In genomic region chr7:137996871-137997270, GRCh38 we compare ENCODE assay signal across 15 cellular contexts. TPM values are rescaled to one million over a fixed set of nuclear protein-coding genes. Genes with fewer than 3 reads are reported as not detected.
DNase-seq lines count a peak whose midpoint lies in the region; ATAC-seq, FAIRE-seq and TF ChIP-seq lines count a peak whose summit lies in the region.
"Had no signal": no experiment of that assay in that cellular context is flagged by ENCODE, and none has a peak within 500 bp of the region (broad histone marks: within the 10 kb centered on the region; RNA-seq: fewer than 3 reads in every experiment).

No MANE protein-coding gene starts in this region.

- CTCF ChIA-PET in SK-N-SH (lab: Yijun Ruan, JAX), result interaction anchor here (1.2 to 22.5 kb wide), 3 partner anchors 12 to 145 kb away, joined by 3 to 642 read pairs (median 3); no protein-coding TSS in a partner anchor

- intact Hi-C loops in stomach (cut with DNase I; ENCODE audit: low total_unique reads), result loop anchor here (5.0 kb wide), 1 partner anchor 80 kb away; no protein-coding TSS in a partner anchor

- H3K27me3 ChIP-seq in SK-N-SH (ENCODE audit: insufficient read depth) (no peaks in the 10 kb centered on the region), fibroblast of lung (ENCODE audit: control insufficient read depth, insufficient read depth, low read length) (no peaks in the 10 kb centered on the region), stomach (no peaks in the 10 kb centered on the region), MG63 (no peaks in the 10 kb centered on the region)

- H3K9me3 ChIP-seq in SK-N-SH (no peaks in the 10 kb centered on the region), fibroblast of lung (ENCODE audit: control insufficient read depth, insufficient read depth, low read depth, low read length) (no peaks in the 10 kb centered on the region), stomach (no peaks in the 10 kb centered on the region), MG63 (no peaks in the 10 kb centered on the region)

- no peak for ATAC-seq in HG02642 (IDR thresholded peaks at IDR 0.05; ENCODE audit: poor library complexity, unreplicated experiment)
- ATAC-seq in GM18909 (IDR thresholded peaks at IDR 0.05; ENCODE audit: poor library complexity, unreplicated experiment), result no peak
- ATAC-seq: activated CD4-positive, alpha-beta T cell treated with anti-CD3 and anti-CD28 coated beads for 36 hours; activated T-cell treated with anti-CD3 and anti-CD28 coated beads, Interleukin-2, amount 50 U/mL, for 4 hours; stimulated activated memory B cell treated with anti-CD40 and anti-IgM and Interleukin-4, amounts not matched to agents 10 μg/mL and 1 μg/mL and 100 μg/mL, for 72 hours had no signal

- no peaks in the 10 kb centered on the region for H3K9me2 ChIP-seq in SK-N-SH

- H3K4me3 ChIP-seq in SK-N-SH (ENCODE audit: low read depth in 2 of 2, low read length in 1 of 2) (peak overlapping the region; percentile 6 to 16; a peak in 3 of 4 replicates), fibroblast of lung (replicated peaks in 1 of 4; ENCODE audit: control extremely low read depth in 1 of 4, insufficient read depth in 1 of 4, low read depth in 3 of 4, low read length in 4 of 4) (peak overlapping the region in 1 of 4 experiments; percentile 17), stomach (no peak overlapping the region), MG63 (no peak overlapping the region)
- H3K4me3 ChIP-seq: lung had no signal

- TF ChIP-seq POLR2A in GM12891 (IDR thresholded peaks at IDR 0.05; ENCODE audit: low read depth, low read length), result no peak
- TF ChIP-seq POLR2A in stomach (IDR thresholded peaks at IDR 0.05), result no peak

- WGBS in SK-N-SH (ENCODE audit: low lambda C conversion rate), result 56% methylated on average over 3 of the region's 3 CpGs
- 49 to 75% (median 58%) methylated on average over 3 of the region's 3 CpGs for WGBS in stomach, 5 donors

- POLR2A ChIA-PET in SK-N-SH (lab: Yijun Ruan, JAX), result no interaction called here

- TF ChIP-seq EP300 in SK-N-SH (IDR thresholded peaks at IDR 0.05; ENCODE audit: borderline replicate concordance in 1 of 2, low read depth in 1 of 2, low read length in 1 of 2) (peak in 1 of 2 experiments; percentile 9; a peak in 1 of 4 replicates), stomach (IDR thresholded peaks at IDR 0.05) (no peak)

- H3K36me3 ChIP-seq in SK-N-SH (replicated peaks in 1 of 2; ENCODE audit: control insufficient read depth in 1 of 2, insufficient read depth in 2 of 2, low read length in 1 of 2) (no peaks in the 10 kb centered on the region), fibroblast of lung (ENCODE audit: control insufficient read depth, insufficient read depth, low read length) (no peaks in the 10 kb centered on the region), stomach (no peaks in the 10 kb centered on the region), MG63 (peaks cover 16% of the 10 kb centered on the region)

- H3K9ac ChIP-seq in SK-N-SH, result no peak overlapping the region
- H3K9ac ChIP-seq in fibroblast of lung (ENCODE audit: insufficient read depth, low read length), result no peak overlapping the region

- H3F3A ChIP-seq in SK-N-SH (replicated peaks; ENCODE audit: insufficient read depth), result peaks cover 36% of the 10 kb centered on the region

- H2AFZ ChIP-seq in SK-N-SH (ENCODE audit: low read depth) (no peak overlapping the region), fibroblast of lung (ENCODE audit: low read length) (no peak overlapping the region)

- peak overlapping the region; percentile 53 for H3K4me2 ChIP-seq in SK-N-SH
- peak overlapping the region; percentile 48 for H3K4me2 ChIP-seq in fibroblast of lung (ENCODE audit: extremely low read depth, insufficient read depth, low read length)

- TF ChIP-seq CTCF in SK-N-SH (IDR thresholded peaks at IDR 0.05) (no peak), fibroblast of lung (conservative IDR thresholded peaks at IDR 0.05 in 1 of 2, IDR thresholded peaks at IDR 0.05 in 1 of 2; ENCODE audit: low read depth in 1 of 2, low read length in 2 of 2) (no peak), stomach (IDR thresholded peaks at IDR 0.05) (no peak)

- FAIRE-seq in GM12891 (lab: Jason Lieb, UNC), result no peak
- FAIRE-seq: endometrium had no signal

- DNase-seq in GM12891 (ENCODE audit: insufficient read length, low spot score), result no peak
- DNase-seq in SK-N-SH, result no peak
- DNase-seq in fibroblast of lung (ENCODE audit: low read depth in 2 of 2), result no peak
- no peak for DNase-seq in stomach
- no peak for DNase-seq in MG63
- DNase-seq: activated CD4-positive, alpha-beta T cell treated with anti-CD3 and anti-CD28 coated beads for 36 hours; activated T-cell treated with anti-CD3 and anti-CD28 coated beads, Interleukin-2, amount 50 U/mL, for 4 hours; NCI-H2081; stimulated activated CD4-positive, alpha-beta T cell treated with anti-CD3 and anti-CD28 coated beads, Interleukin-2, amount 100 ng/mL, for 48 hours; SW 1271 had no signal

- peaks cover 22 to 63% of the 10 kb centered on the region in 2 experiments for H3K4me1 ChIP-seq in SK-N-SH (ENCODE audit: control insufficient read depth in 1 of 2, insufficient read depth in 2 of 2, low read depth in 1 of 2, low read length in 1 of 2)
- peaks cover 17% of the 10 kb centered on the region for H3K4me1 ChIP-seq in fibroblast of lung (ENCODE audit: control insufficient read depth, extremely low read depth, insufficient read depth, low read length)
- H3K4me1 ChIP-seq in stomach, result peaks cover 51 to 85% (median 73%) of the 10 kb centered on the region in 4 donors

- H4K20me1 ChIP-seq in SK-N-SH (ENCODE audit: insufficient read depth) (no peaks in the 10 kb centered on the region; the same call in 1 of the 2 replicates), fibroblast of lung (ENCODE audit: control insufficient read depth, extremely low read depth, insufficient read depth, low read length) (no peaks in the 10 kb centered on the region)

- H3K79me2 ChIP-seq in SK-N-SH (ENCODE audit: insufficient read depth), result peaks cover 100% of the 10 kb centered on the region
- H3K79me2 ChIP-seq in fibroblast of lung (ENCODE audit: control insufficient read depth, insufficient read depth, low read length), result peaks cover 84% of the 10 kb centered on the region

- H3K27ac ChIP-seq in SK-N-SH (ENCODE audit: low read depth in 2 of 2, low read length in 1 of 2) (peak overlapping the region; percentile 52 to 89), fibroblast of lung (ENCODE audit: insufficient read depth, low read length) (peak overlapping the region; percentile 43), stomach (peak overlapping the region in 4 of 5 donors; percentile 35 to 97 (median 70))

- TF ChIP-seq RAD21 in SK-N-SH (IDR thresholded peaks at IDR 0.05; ENCODE audit: low read length), result no peak

TF ChIP-seq in GM12891, 5 proteins besides CTCF, POLR2A, EP300 and RAD21:
- TF ChIP-seq PAX5 (IDR thresholded peaks at IDR 0.05; ENCODE audit: insufficient read depth, low read length, severe bottlenecking) (no peak), POU2F2 (IDR thresholded peaks at IDR 0.05; ENCODE audit: low read depth, low read length) (no peak), SPI1 (IDR thresholded peaks at IDR 0.05; ENCODE audit: low read depth, low read length) (peak; percentile 52; the same call in 1 of the 2 replicates)

TF ChIP-seq in SK-N-SH, 30 proteins besides CTCF, POLR2A, EP300 and RAD21:
- TF ChIP-seq, protein P1, sequence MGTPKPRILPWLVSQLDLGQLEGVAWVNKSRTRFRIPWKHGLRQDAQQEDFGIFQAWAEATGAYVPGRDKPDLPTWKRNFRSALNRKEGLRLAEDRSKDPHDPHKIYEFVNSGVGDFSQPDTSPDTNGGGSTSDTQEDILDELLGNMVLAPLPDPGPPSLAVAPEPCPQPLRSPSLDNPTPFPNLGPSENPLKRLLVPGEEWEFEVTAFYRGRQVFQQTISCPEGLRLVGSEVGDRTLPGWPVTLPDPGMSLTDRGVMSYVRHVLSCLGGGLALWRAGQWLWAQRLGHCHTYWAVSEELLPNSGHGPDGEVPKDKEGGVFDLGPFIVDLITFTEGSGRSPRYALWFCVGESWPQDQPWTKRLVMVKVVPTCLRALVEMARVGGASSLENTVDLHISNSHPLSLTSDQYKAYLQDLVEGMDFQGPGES (IDR thresholded peaks at IDR 0.05; ENCODE audit: low read depth, low read length), result no peak
- no peak for TF ChIP-seq JUND (IDR thresholded peaks at IDR 0.05)
- TF ChIP-seq SMC3 (IDR thresholded peaks at IDR 0.05; ENCODE audit: low read depth, low read length), result no peak
- TF ChIP-seq GABPA (IDR thresholded peaks at IDR 0.05; ENCODE audit: low read depth), result no peak
- TF ChIP-seq MAX (IDR thresholded peaks at IDR 0.05; ENCODE audit: low read depth), result no peak

RNA-seq across cellular contexts. Expression of gene CREB3L2, which starts 5.0 kb away (rescaled TPM):
- 10.9 TPM for polyA plus RNA-seq in GM12891 (2012; ENCODE audit: low read depth, missing spikeins)
- polyA plus RNA-seq in SK-N-SH (2012; rRNA removed) (22.9 and 23.5 TPM in 2 replicates), fibroblast of lung (57.9 and 63.7 TPM in 2 replicates), stomach (1 to 10 TPM; 5.8 to 8.6 (median 6.6) TPM)
- 22.5 and 24.7 TPM in 2 replicates for polyA plus RNA-seq in SK-N-SH (2012; cell fraction: cytosol; rRNA removed)
- 14.7 and 18.0 TPM in 2 replicates for polyA plus RNA-seq in SK-N-SH (2012; cell fraction: nucleus; rRNA removed)
- total RNA-seq in fibroblast of lung (12.6 and 39.3 TPM in 2 replicates), stomach (100 to 1,000 TPM in 1 of 5 donors, 10 to 100 TPM in 4; 22.6 to 258 (median 38.8) TPM)
- 37.1 and 49.5 TPM in 2 replicates for polyA plus RNA-seq in fibroblast of lung (2012)
- 96.9 and 155 TPM in 2 replicates for polyA minus RNA-seq in fibroblast of lung (ENCODE audit: low replicate concordance)
- total RNA-seq in MG63 (2014; rRNA removed; shearing (Covaris generic); ENCODE audit: low replicate concordance), result 5.0 and 6.0 TPM in 2 replicates

Comparison
In these comparisons a context has a peak if more than half of its experiments do, and no peak if none do; other contexts are left out.
1. H3K4me3 ChIP-seq: peak in SK-N-SH (2 of 2); none in stomach (0 of 4) and MG63 (single experiment).
2. Peak in every context shown above with its lines, with median percentiles within 50 percentile points of each other: H3K27ac ChIP-seq.